Comparison of ENCODE assay signal across 1 cellular context in the genomic region with DNA sequence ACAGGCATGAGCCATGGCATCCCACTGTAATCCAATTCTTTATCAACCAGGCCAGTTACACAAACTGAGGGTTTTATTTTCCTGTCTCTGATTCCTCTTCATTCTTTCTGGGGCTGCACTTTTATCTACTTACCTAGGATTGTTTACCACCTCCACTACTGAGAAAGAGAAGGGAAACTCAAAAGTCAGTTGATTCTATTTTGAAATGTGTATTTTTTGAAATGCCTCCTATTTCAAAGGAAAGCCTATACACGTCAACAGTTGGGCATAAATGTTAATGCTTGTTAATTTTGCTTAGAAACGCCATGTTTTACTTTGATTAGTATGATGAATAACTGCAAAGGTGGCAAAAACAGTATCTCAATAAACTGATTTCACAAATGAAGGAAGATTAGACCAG.
TF ChIP-seq lines count a peak whose summit lies in the region.

No MANE protein-coding gene starts in this region.

TF ChIP-seq in GM12891, 5 proteins besides CTCF, POLR2A, EP300 and RAD21:
- no peak for TF ChIP-seq SPI1 (IDR thresholded peaks at IDR 0.05; ENCODE audit: low read depth, low read length)
- no peak for TF ChIP-seq TAF1 (IDR thresholded peaks at IDR 0.05; ENCODE audit: low read depth, low read length)
- no peak for TF ChIP-seq PAX5 (IDR thresholded peaks at IDR 0.05; ENCODE audit: insufficient read depth, low read length, severe bottlenecking)
- TF ChIP-seq POU2F2 (IDR thresholded peaks at IDR 0.05; ENCODE audit: low read depth, low read length): no peak
- TF ChIP-seq POLR2AphosphoS5 (IDR thresholded peaks at IDR 0.05; ENCODE audit: low read depth, low read length): no peak
